Comparison of ENCODE assay signal across 8 cellular contexts in the genomic region with DNA sequence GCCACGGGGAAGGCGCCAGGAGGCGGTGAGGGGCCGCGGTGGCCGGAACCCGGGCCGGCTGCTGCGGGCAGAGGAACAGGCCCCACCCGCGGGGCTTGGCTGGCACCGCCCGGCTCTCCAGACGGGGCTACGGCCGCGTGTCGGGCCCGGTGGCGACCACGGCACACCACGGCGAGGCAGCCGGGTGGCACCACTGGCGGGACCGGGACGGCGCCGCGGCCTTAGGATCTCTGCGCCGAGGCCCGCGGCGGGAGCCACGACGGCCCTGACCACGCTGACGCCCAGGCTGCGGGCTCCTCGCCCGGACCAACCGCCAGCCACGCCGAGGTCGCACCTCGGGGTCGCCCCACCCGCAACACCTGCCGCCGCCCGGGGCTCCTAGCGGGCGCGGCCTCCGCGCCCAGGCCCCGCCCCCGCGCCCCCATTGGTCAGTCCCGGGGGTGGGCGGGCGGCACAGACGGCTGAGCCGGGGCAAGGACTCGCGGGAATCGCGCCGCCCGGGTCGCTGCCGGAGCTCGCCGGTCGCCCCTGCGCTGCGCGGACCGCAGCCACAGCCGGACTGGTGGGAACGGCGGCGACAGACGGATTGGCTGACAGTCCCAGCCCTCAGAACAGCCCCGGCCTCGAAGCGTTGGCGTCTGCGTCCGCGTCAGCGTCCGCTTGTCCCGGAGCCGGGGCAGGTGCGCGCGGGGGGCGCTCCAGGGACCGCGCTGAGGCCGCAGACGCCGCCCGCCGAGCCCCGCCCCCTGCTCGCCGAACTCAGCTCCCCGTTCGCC. TPM values are rescaled to one million over a fixed set of nuclear protein-coding genes. Genes with fewer than 3 reads are reported as not detected.
DNase-seq lines count a peak whose midpoint lies in the region; ATAC-seq, FAIRE-seq and TF ChIP-seq lines count a peak whose summit lies in the region.

A gene with protein sequence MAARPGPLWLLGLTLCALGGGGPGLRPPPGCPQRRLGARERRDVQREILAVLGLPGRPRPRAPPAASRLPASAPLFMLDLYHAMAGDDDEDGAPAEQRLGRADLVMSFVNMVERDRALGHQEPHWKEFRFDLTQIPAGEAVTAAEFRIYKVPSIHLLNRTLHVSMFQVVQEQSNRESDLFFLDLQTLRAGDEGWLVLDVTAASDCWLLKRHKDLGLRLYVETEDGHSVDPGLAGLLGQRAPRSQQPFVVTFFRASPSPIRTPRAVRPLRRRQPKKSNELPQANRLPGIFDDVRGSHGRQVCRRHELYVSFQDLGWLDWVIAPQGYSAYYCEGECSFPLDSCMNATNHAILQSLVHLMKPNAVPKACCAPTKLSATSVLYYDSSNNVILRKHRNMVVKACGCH (plus strand): TSS at position 491 of the 776 bp plus-strand sequence. CDS start 356 bp downstream, outside the sequence.

- peaks cover 25% of the 10 kb centered on the region for H4K20me1 ChIP-seq in neural progenitor cell (ENCODE audit: low read depth)

- no peaks in the 10 kb centered on the region for H3K4me1 Mint-ChIP-seq in neural progenitor cell

- no peaks in the 10 kb centered on the region for H3K9me3 Mint-ChIP-seq in neural progenitor cell

- CTCF ChIA-PET in A549 (lab: Yijun Ruan, JAX) = interaction anchor here (1.0 to 1.5 kb wide), 2 partner anchors 10 to 48 kb away, joined by 3 read pairs; no protein-coding TSS in a partner anchor

- peaks cover 39% of the 10 kb centered on the region for H3F3A ChIP-seq in neural progenitor cell (ENCODE audit: low read depth)

- no peak for TF ChIP-seq POLR2A in A549 (IDR thresholded peaks at IDR 0.05; ENCODE audit: low read length)

- POLR2A ChIA-PET in A549 (lab: Yijun Ruan, JAX) = no interaction called here

- H3K4me2 ChIP-seq in A549 (peak within 1 kb of the TSS; percentile 96), neural progenitor cell (peak within 1 kb of the TSS; percentile 74)

- no peak for FAIRE-seq in A549 (lab: Jason Lieb, UNC)

- no CpG with 5 or more reads among the region's 112 CpGs for WGBS in A549 (ENCODE audit: missing lambda C conversion rate)
- WGBS in esophagus, 2 donors = 1 to 3% methylated on average over 87 to 112 of the region's 112 CpGs

- H3K36me3 ChIP-seq in esophagus (ENCODE audit: control insufficient read depth in 2 of 2, insufficient read depth in 2 of 2, low read length in 1 of 2) (no peaks in the 10 kb centered on the region), neural progenitor cell (peaks cover 7% of the 10 kb centered on the region), subcutaneous abdominal adipose tissue (ENCODE audit: control insufficient read depth in 5 of 5, insufficient read depth in 5 of 5, low read length in 5 of 5) (peaks cover 5 to 17% (median 16%) of the 10 kb centered on the region in 5 donors)

- peaks cover 39% of the 10 kb centered on the region for H3K27me3 Mint-ChIP-seq in neural progenitor cell (ENCODE audit: insufficient read depth, low read depth)

- H3K9me3 ChIP-seq in A549 = no peaks in the 10 kb centered on the region
- H3K9me3 ChIP-seq in esophagus (ENCODE audit: control insufficient read depth in 2 of 2, insufficient read depth in 1 of 2, low read depth in 1 of 2, low read length in 1 of 2) = no peaks in the 10 kb centered on the region
- no peaks in the 10 kb centered on the region for H3K9me3 ChIP-seq in neural progenitor cell (ENCODE audit: low read depth)
- H3K9me3 ChIP-seq in subcutaneous abdominal adipose tissue (ENCODE audit: control insufficient read depth in 5 of 5, low read length in 5 of 5) = no peaks in the 10 kb centered on the region

- no peak for TF ChIP-seq RAD21 in A549 (conservative IDR thresholded peaks at IDR 0.05 in 1 of 2, IDR thresholded peaks at IDR 0.05 in 1 of 2)

- H3K4me3 ChIP-seq in A549 (peak within 1 kb of the TSS; percentile 74), esophagus (ENCODE audit: low read depth in 1 of 2, low read length in 2 of 2) (peak within 1 kb of the TSS; percentile 51), neural progenitor cell (peak within 1 kb of the TSS; percentile 50), subcutaneous abdominal adipose tissue (ENCODE audit: low read depth in 1 of 5, low read length in 5 of 5) (peak within 1 kb of the TSS in 4 of 5 donors; percentile 22 to 66 (median 53))

- ATAC-seq in A549 (peak; percentile 79 to 88), GM18511 (IDR thresholded peaks at IDR 0.05; ENCODE audit: unreplicated experiment) (peak; percentile 82), HG03108 (IDR thresholded peaks at IDR 0.05; ENCODE audit: unreplicated experiment) (peak; percentile 79)

- H3K9ac ChIP-seq in neural progenitor cell (no peak within 1 kb of the TSS), subcutaneous abdominal adipose tissue (ENCODE audit: low read length in 5 of 5) (no peak within 1 kb of the TSS)

- H3K4me3 Mint-ChIP-seq in neural progenitor cell = peak within 1 kb of the TSS; percentile 76

- H2AFZ ChIP-seq in neural progenitor cell (replicated peaks) = peak within 1 kb of the TSS; percentile 96

- H3K27ac ChIP-seq in A549 (peak within 1 kb of the TSS; percentile 58 to 77; a peak in 5 of 6 replicates), esophagus (ENCODE audit: low read depth in 2 of 2, low read length in 1 of 2) (no peak within 1 kb of the TSS), neural progenitor cell (no peak within 1 kb of the TSS), subcutaneous abdominal adipose tissue (ENCODE audit: low read depth, low read length) (no peak within 1 kb of the TSS)

- TF ChIP-seq CTCF in A549 (IDR thresholded peaks at IDR 0.05) (no peak), neural progenitor cell (IDR thresholded peaks at IDR 0.05) (no peak)

- H3K27me3 ChIP-seq in esophagus (ENCODE audit: control insufficient read depth in 1 of 2, insufficient read depth in 2 of 2, low read length in 2 of 2) (peaks cover 0 to 4% of the 10 kb centered on the region in 2 donors), neural progenitor cell (peaks cover 70% of the 10 kb centered on the region), subcutaneous abdominal adipose tissue (ENCODE audit: control insufficient read depth in 5 of 5, insufficient read depth in 4 of 5, low read length in 5 of 5) (peaks cover 0 to 17% (median 12%) of the 10 kb centered on the region in 5 donors)

- peaks cover 5% of the 10 kb centered on the region for H3K36me3 Mint-ChIP-seq in neural progenitor cell

- TF ChIP-seq EP300 in A549 (IDR thresholded peaks at IDR 0.05) = no peak

- DNase-seq in A549 (ENCODE audit: low read depth in 1 of 2, low spot score in 1 of 2) (peak; percentile 56 to 79), NCI-H748 treated with DMSO at 0.1 percent for 48 hours (lab: John Stamatoyannopoulos, UW) (peak; percentile 100), neural progenitor cell (ENCODE audit: low spot score) (peak; percentile 87)
- peak; percentile 6 for DNase-seq in activated CD8-positive, alpha-beta memory T cell treated with anti-CD3 and anti-CD28 coated beads, Interleukin-2, amount 50 U/mL, for 24 hours (ENCODE audit: extremely low read depth)

- no peak within 1 kb of the TSS for H3K27ac Mint-ChIP-seq in neural progenitor cell

- no peaks in the 10 kb centered on the region for H3K4me1 ChIP-seq in A549
- peaks cover 0 to 6% of the 10 kb centered on the region in 2 donors for H3K4me1 ChIP-seq in esophagus (ENCODE audit: control insufficient read depth in 2 of 2, insufficient read depth in 2 of 2, low read length in 1 of 2)
- H3K4me1 ChIP-seq in neural progenitor cell = no peaks in the 10 kb centered on the region
- peaks cover 0 to 10% (median 7%) of the 10 kb centered on the region in 5 donors for H3K4me1 ChIP-seq in subcutaneous abdominal adipose tissue (ENCODE audit: control insufficient read depth in 5 of 5, insufficient read depth in 5 of 5, low read length in 5 of 5)

- H3K79me2 ChIP-seq in neural progenitor cell (ENCODE audit: low read depth) = no peaks in the 10 kb centered on the region

TF ChIP-seq in A549, 52 proteins besides CTCF, POLR2A, EP300 and RAD21:
- TF ChIP-seq, protein P1, sequence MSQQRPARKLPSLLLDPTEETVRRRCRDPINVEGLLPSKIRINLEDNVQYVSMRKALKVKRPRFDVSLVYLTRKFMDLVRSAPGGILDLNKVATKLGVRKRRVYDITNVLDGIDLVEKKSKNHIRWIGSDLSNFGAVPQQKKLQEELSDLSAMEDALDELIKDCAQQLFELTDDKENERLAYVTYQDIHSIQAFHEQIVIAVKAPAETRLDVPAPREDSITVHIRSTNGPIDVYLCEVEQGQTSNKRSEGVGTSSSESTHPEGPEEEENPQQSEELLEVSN (IDR thresholded peaks at IDR 0.05; ENCODE audit: borderline replicate concordance, low read depth) = peak; percentile 26; the same call in 1 of the 2 replicates
- no peak for TF ChIP-seq RFX5 (IDR thresholded peaks at IDR 0.05)
- TF ChIP-seq, protein P2, sequence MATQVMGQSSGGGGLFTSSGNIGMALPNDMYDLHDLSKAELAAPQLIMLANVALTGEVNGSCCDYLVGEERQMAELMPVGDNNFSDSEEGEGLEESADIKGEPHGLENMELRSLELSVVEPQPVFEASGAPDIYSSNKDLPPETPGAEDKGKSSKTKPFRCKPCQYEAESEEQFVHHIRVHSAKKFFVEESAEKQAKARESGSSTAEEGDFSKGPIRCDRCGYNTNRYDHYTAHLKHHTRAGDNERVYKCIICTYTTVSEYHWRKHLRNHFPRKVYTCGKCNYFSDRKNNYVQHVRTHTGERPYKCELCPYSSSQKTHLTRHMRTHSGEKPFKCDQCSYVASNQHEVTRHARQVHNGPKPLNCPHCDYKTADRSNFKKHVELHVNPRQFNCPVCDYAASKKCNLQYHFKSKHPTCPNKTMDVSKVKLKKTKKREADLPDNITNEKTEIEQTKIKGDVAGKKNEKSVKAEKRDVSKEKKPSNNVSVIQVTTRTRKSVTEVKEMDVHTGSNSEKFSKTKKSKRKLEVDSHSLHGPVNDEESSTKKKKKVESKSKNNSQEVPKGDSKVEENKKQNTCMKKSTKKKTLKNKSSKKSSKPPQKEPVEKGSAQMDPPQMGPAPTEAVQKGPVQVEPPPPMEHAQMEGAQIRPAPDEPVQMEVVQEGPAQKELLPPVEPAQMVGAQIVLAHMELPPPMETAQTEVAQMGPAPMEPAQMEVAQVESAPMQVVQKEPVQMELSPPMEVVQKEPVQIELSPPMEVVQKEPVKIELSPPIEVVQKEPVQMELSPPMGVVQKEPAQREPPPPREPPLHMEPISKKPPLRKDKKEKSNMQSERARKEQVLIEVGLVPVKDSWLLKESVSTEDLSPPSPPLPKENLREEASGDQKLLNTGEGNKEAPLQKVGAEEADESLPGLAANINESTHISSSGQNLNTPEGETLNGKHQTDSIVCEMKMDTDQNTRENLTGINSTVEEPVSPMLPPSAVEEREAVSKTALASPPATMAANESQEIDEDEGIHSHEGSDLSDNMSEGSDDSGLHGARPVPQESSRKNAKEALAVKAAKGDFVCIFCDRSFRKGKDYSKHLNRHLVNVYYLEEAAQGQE (IDR thresholded peaks at IDR 0.05) = peak; percentile 38; the same call in 1 of the 2 replicates

RNA-seq across cellular contexts. Expression of the gene that starts here (rescaled TPM):
- polyA plus RNA-seq in A549 (2011; rRNA removed) (0.08 TPM in 1 of 2 replicates, not detected in the other), A549 (2017; fragmentation: RNase III; extraction: RNeasy Plus Mini Kit Qiagen cat#74134 plus additional on column Dnase treatment) (0.13 to 0.22 TPM in 2 of 3 replicates, not detected in the other), esophagus (not detected)
- polyA plus RNA-seq in A549 (2012; cell fraction: cytosol; rRNA removed) = 0.33 and 0.41 TPM in 2 replicates
- 0.15 and 0.43 TPM in 2 replicates for polyA plus RNA-seq in A549 (2012; cell fraction: nucleus; rRNA removed)
- 0.19 TPM in 1 of 2 replicates, not detected in the other for polyA minus RNA-seq in A549 (2011; rRNA and poly(A)+ RNA removed)
- 0.12 TPM in 1 of 2 replicates, not detected in the other for total RNA-seq in neural progenitor cell (ENCODE audit: low replicate concordance)

Comparison
In these comparisons a context has a peak if more than half of its experiments do, and no peak if none do; other contexts are left out.
1. Peak in DNase-seq, ATAC-seq, H3K4me3 ChIP-seq, H3K27ac ChIP-seq and H3K4me2 ChIP-seq in A549; RNA of the gene not detected or under 1 TPM.
2. Peak in DNase-seq, H3K4me3 ChIP-seq and H3K4me2 ChIP-seq in neural progenitor cell; RNA of the gene not detected or under 1 TPM.
3. DNase-seq: peak in every context shown above with its lines; median percentile 100 in NCI-H748 treated with DMSO at 0.1 percent for 48 hours; 87 in neural progenitor cell; 68 in A549; 6 in activated CD8-positive, alpha-beta memory T cell treated with anti-CD3 and anti-CD28 coated beads, Interleukin-2, amount 50 U/mL, for 24 hours.